ENCODE assay signal across 5 cellular contexts in the genomic region with DNA sequence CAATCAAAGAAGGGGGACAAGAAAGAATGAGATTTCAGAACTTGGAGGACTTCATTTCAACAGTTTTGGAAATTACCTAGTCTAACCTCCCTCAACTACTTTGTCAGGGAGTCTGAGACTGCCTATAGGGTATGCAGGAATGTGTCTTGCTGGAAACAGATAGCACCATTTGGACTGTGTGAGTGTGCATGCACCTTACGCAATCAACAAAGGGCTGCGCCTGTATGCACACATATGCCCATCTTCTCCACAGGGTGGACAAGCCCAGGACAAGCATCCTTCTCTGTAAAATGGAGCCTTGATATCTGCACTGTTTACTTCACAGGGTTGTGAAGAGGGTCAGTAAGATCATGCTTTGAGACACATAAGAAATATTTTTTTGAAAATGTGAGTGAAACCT.
"Had no signal": no experiment of that assay in that cellular context is flagged by ENCODE, and none has a peak within 500 bp of the region (broad histone marks: within the 10 kb centered on the region; RNA-seq: fewer than 3 reads in every experiment).

No MANE protein-coding gene starts in this region.

- H3K27ac ChIP-seq: HL-60, KMS-11 had no signal

- DNase-seq: KBM-7, KG1 had no signal

- FAIRE-seq: HTR-8/SVneo had no signal

- H3K9ac ChIP-seq: KMS-11 had no signal

- H3K4me2 ChIP-seq: KMS-11 had no signal
